ENCODE assay signal across 7 cellular contexts in the genomic region with DNA sequence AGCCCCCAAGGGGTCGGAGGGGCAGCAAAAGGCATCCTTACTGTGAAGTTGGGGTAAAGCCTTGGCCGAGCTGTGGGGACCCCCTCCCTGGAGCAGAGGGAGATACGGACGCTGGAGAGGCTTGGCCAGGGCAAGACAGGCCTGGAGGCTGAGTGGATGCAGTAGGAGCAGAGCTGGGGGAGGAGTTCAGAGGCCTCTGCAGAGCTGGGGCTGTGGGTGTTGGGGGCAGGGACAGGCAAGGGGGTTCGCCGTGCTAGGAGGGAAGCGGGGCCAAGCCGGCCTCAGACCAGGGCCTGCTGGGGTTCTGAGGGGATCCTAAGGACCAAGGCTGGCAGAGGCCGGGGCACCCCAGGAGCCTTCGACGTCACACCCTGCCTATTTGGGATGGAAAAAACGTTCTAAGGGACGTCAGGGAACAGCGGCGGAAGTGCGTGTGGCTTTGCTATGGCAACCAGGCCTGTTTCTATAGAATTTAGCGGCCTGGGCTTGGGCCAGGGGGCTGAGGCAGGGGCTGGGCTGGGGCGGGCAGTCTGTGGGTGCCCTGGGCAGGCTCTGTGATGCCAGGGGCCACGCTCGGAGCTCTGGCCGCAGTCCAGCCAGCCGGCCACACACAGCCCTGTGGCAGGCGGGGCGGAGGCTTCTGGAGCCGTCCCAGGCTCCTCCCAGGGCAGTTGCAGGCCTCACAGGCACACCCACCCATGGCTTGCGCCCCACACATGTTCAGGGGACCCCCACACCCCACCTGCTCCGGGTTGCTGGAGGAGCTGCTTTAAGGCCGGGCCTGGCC. TPM values are rescaled to one million over a fixed set of nuclear protein-coding genes. Genes with fewer than 3 reads are reported as not detected.
DNase-seq lines count a peak whose midpoint lies in the region; TF ChIP-seq lines count a peak whose summit lies in the region.

No MANE protein-coding gene starts in this region.

- H2BK120ac ChIP-seq in mesenchymal stem cell (ENCODE audit: low read depth, low read length), result no peak overlapping the region

- peak overlapping the region; percentile 42 for H4K8ac ChIP-seq in mesenchymal stem cell (ENCODE audit: low read length)

- no peak overlapping the region for H2AFZ ChIP-seq in mesenchymal stem cell (ENCODE audit: low read depth, low read length)

- H3K4me3 ChIP-seq in mesenchymal stem cell (ENCODE audit: insufficient read depth in 1 of 2, low read depth in 1 of 2, low read length in 2 of 2) (peak overlapping the region in 1 of 2 experiments; percentile 47), thyroid gland (replicated peaks in 1 of 3) (no peak overlapping the region)

- no peak overlapping the region for H2BK5ac ChIP-seq in mesenchymal stem cell (ENCODE audit: low read depth, low read length, poor library complexity, severe bottlenecking)

- H3K23ac ChIP-seq in mesenchymal stem cell (ENCODE audit: low read length in 2 of 2), result peak overlapping the region in 1 of 2 experiments; percentile 19

- peak overlapping the region; percentile 98 for H3K9ac ChIP-seq in mesenchymal stem cell (ENCODE audit: low read length)

- no peak overlapping the region for H3K4ac ChIP-seq in mesenchymal stem cell (ENCODE audit: low read depth in 1 of 2, low read length in 2 of 2)

- no peak overlapping the region for H3K14ac ChIP-seq in mesenchymal stem cell (ENCODE audit: low read length in 2 of 2)

- TF ChIP-seq POLR2A in thyroid gland (IDR thresholded peaks at IDR 0.05), result no peak

- H4K91ac ChIP-seq in mesenchymal stem cell (ENCODE audit: low read length), result peak overlapping the region; percentile 3

- H3K27me3 ChIP-seq in mesenchymal stem cell (ENCODE audit: control insufficient read depth in 1 of 2, insufficient read depth in 1 of 2, low read length in 2 of 2) (no peaks in the 10 kb centered on the region), thyroid gland (no peaks in the 10 kb centered on the region)

- DNase-seq in LHCN-M2 (ENCODE audit: low read depth), result peak; percentile 24
- DNase-seq in cerebellum (ENCODE audit: low spot score), result peak; percentile 74
- DNase-seq in mesenchymal stem cell, result no peak
- no peak for DNase-seq in thyroid gland
- no peak for DNase-seq in NCI-H748 treated with DMSO at 0.1 percent for 48 hours (lab: John Stamatoyannopoulos, UW)
- no peak for DNase-seq in NCI-H1092 treated with DMSO at 0.1 percent for 48 hours (lab: John Stamatoyannopoulos, UW)
- no peak for DNase-seq in GM13977 (ENCODE audit: low spot score)

- peak overlapping the region in 1 of 2 experiments; percentile 1 for H2BK12ac ChIP-seq in mesenchymal stem cell (ENCODE audit: low read length in 2 of 2)

- TF ChIP-seq CTCF in thyroid gland (IDR thresholded peaks at IDR 0.05) (no peak), GM13977 (IDR thresholded peaks at IDR 0.05; ENCODE audit: extremely low read depth, insufficient read depth, missing control alignments) (no peak)

- 88% methylated on average over 28 of the region's 28 CpGs for WGBS in mesenchymal stem cell
- WGBS in thyroid gland, 2 donors, result 67 to 82% methylated on average over 10 to 24 of the region's 28 CpGs

- peak overlapping the region; percentile 12 for H3K4me2 ChIP-seq in mesenchymal stem cell (ENCODE audit: low read length, poor library complexity, severe bottlenecking)

- H3K4me1 ChIP-seq in mesenchymal stem cell (ENCODE audit: control insufficient read depth, insufficient read depth, low read depth, low read length) (peaks cover 76% of the 10 kb centered on the region), thyroid gland (peaks cover 19 to 44% of the 10 kb centered on the region in 2 donors)

- in situ Hi-C loops in GM13977 (cut with MboI; ENCODE audit: low pct_unique_long_range_greater_than_20kb, low sequenced_read_pairs, unreplicated experiment), result no loop called here

- intact Hi-C loops in thyroid gland (cut with DNase I), result no loop called here

- no peaks in the 10 kb centered on the region for H3K9me3 ChIP-seq in mesenchymal stem cell (ENCODE audit: control insufficient read depth, low read length)
- no peaks in the 10 kb centered on the region for H3K9me3 ChIP-seq in thyroid gland

- H2BK15ac ChIP-seq in mesenchymal stem cell (ENCODE audit: low read depth, poor library complexity, severe bottlenecking), result peak overlapping the region; percentile 12

- H3K79me1 ChIP-seq in mesenchymal stem cell (replicated peaks; ENCODE audit: low read length, poor library complexity, severe bottlenecking), result no peaks in the 10 kb centered on the region

- peaks cover 4 to 39% of the 10 kb centered on the region in 2 experiments for H3K36me3 ChIP-seq in mesenchymal stem cell (ENCODE audit: control insufficient read depth in 1 of 2, insufficient read depth in 2 of 2, low read depth in 1 of 2, low read length in 2 of 2)
- H3K36me3 ChIP-seq in thyroid gland, result no peaks in the 10 kb centered on the region

- no peak overlapping the region for H3K18ac ChIP-seq in mesenchymal stem cell (ENCODE audit: low read depth in 1 of 2, low read length in 2 of 2)

- peak overlapping the region; percentile 66 for H2AK5ac ChIP-seq in mesenchymal stem cell (ENCODE audit: low read length, severe bottlenecking)

- H3K27ac ChIP-seq in mesenchymal stem cell (ENCODE audit: low read length, poor library complexity, severe bottlenecking), result peak overlapping the region; percentile 22
- peak overlapping the region; percentile 46 to 63 (median 57) for H3K27ac ChIP-seq in thyroid gland

RNA-seq across cellular contexts. Expression of gene TRAF7, which starts 3.7 kb away (rescaled TPM):
- total RNA-seq in LHCN-M2 (2014; rRNA removed), result 125 and 134 TPM in 2 replicates
- 96.9 TPM for polyA plus RNA-seq in LHCN-M2 (2012)
- total RNA-seq in cerebellum, result 23.7 TPM
- polyA plus RNA-seq in mesenchymal stem cell (2013, experiment 1 of 2), result 107 TPM
- polyA plus RNA-seq in mesenchymal stem cell (2013, experiment 2 of 2), result 101 TPM
- total RNA-seq in thyroid gland, result 10 to 100 TPM; 27.7 to 51.9 (median 41.5) TPM

RNA-seq across cellular contexts. Expression of gene RAB26, which starts 10.8 kb away (rescaled TPM):
- total RNA-seq in LHCN-M2 (2014; rRNA removed), result 1.6 and 2.0 TPM in 2 replicates
- 2.2 TPM for polyA plus RNA-seq in LHCN-M2 (2012)
- 11.4 TPM for total RNA-seq in cerebellum
- polyA plus RNA-seq in mesenchymal stem cell (2013, experiment 1 of 2), result 4.7 TPM
- 4.4 TPM for polyA plus RNA-seq in mesenchymal stem cell (2013, experiment 2 of 2)
- 1 to 10 TPM in 1 of 4 donors, under 1 TPM in 2, not detected in 1; 0.40 to 1.6 (median 0.89) TPM for total RNA-seq in thyroid gland

RNA-seq across cellular contexts. Expression of gene PKD1, which starts 23.5 kb away (rescaled TPM):
- total RNA-seq in LHCN-M2 (2014; rRNA removed) (83.5 and 99.2 TPM in 2 replicates), cerebellum (120 TPM), thyroid gland (100 to 1,000 TPM in 1 of 4 donors, 10 to 100 TPM in 3; 66.9 to 153 (median 87.7) TPM)
- 30.2 TPM for polyA plus RNA-seq in LHCN-M2 (2012)
- polyA plus RNA-seq in mesenchymal stem cell (2013, experiment 1 of 2), result 32.8 TPM
- 28.4 TPM for polyA plus RNA-seq in mesenchymal stem cell (2013, experiment 2 of 2)

RNA-seq across cellular contexts. Expression of gene CASKIN1, which starts 37.2 kb away (rescaled TPM):
- 0.06 and 0.29 TPM in 2 replicates for total RNA-seq in LHCN-M2 (2014; rRNA removed)
- 0.19 TPM for polyA plus RNA-seq in LHCN-M2 (2012)
- total RNA-seq in cerebellum, result 19.0 TPM
- polyA plus RNA-seq in mesenchymal stem cell (2013, experiment 1 of 2), result 0.12 TPM
- 0.08 TPM for polyA plus RNA-seq in mesenchymal stem cell (2013, experiment 2 of 2)
- total RNA-seq in thyroid gland, result 1 to 10 TPM in 1 of 4 donors, under 1 TPM in 3; 0.13 to 1.2 (median 0.40) TPM

RNA-seq across cellular contexts. Expression of gene MLST8, which starts 46.0 kb away (rescaled TPM):
- total RNA-seq in LHCN-M2 (2014; rRNA removed), result 27.3 and 38.1 TPM in 2 replicates
- polyA plus RNA-seq in LHCN-M2 (2012), result 54.0 TPM
- total RNA-seq in cerebellum, result 8.9 TPM
- polyA plus RNA-seq in mesenchymal stem cell (2013, experiment 1 of 2), result 45.9 TPM
- polyA plus RNA-seq in mesenchymal stem cell (2013, experiment 2 of 2), result 45.0 TPM
- 10 to 100 TPM; 61.0 to 95.6 (median 63.1) TPM for total RNA-seq in thyroid gland

Comparison
In these comparisons a context has a peak if more than half of its experiments do, and no peak if none do; other contexts are left out.
1. DNase-seq: peak in LHCN-M2 (single experiment) and cerebellum (single experiment); none in mesenchymal stem cell (single experiment), thyroid gland (0 of 2), NCI-H748 treated with DMSO at 0.1 percent for 48 hours (single experiment), NCI-H1092 treated with DMSO at 0.1 percent for 48 hours (single experiment) and GM13977 (single experiment).